29 cellular contexts compared by ENCODE assay signal in the genomic region with DNA sequence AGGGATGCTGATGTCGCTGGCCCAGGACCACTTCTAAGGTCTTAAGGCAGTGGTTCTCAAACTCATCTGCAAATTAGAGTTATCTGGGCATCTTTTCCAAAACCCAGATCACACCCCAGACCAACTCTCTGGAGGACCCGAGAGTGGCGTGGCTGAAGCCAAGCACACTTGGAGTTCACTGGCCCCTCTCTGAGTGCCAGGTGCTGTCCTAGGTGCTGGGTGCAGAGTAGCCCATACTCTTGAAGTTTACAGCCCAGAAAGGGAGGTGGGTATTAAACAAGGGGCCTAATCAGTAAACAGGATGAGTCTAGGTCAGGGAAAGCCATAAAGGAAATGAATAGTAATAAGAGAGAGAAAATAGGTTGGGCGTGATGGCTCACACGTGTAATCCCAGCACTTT. TPM values are rescaled to one million over a fixed set of nuclear protein-coding genes. Genes with fewer than 3 reads are reported as not detected.
"Had no signal": no experiment of that assay in that cellular context is flagged by ENCODE, and none has a peak within 500 bp of the region (broad histone marks: within the 10 kb centered on the region; RNA-seq: fewer than 3 reads in every experiment).

No MANE protein-coding gene starts in this region.

- DNase-seq: activated CD4-positive, alpha-beta T cell treated with anti-CD3 and anti-CD28 coated beads, Interleukin-2, amount 10 ng/mL, durations not matched to agents 24 days and 14 days; activated CD4-positive, CD25-positive, alpha-beta regulatory T cell treated with anti-CD3 and anti-CD28 coated beads, Interleukin-2, amount 50 U/mL, for 72 hours; activated CD8-positive, alpha-beta memory T cell treated with anti-CD3 and anti-CD28 coated beads, Interleukin-2, amount 50 U/mL, for 4 hours; activated gamma-delta T cell; activated naive CD4-positive, alpha-beta T cell treated with anti-CD3 and anti-CD28 coated beads, Interleukin-2, amount 50 U/mL, for 16 hours; activated T-cell treated with anti-CD3 and anti-CD28 coated beads, Interleukin-2, amount 50 U/mL, for 1 hour; amniotic stem cell; colonic mucosa; effector memory CD8-positive, alpha-beta T cell; left lung; lower lobe of right lung; natural killer cell; occipital lobe; spleen; stimulated activated naive CD8-positive, alpha-beta T cell treated with anti-CD3 and anti-CD28 coated beads, Interleukin-15, Interleukin-2, amounts not matched to agents 100 U/mL and 50 U/mL, for 24 hours; T-helper 9 cell; uterus had no signal

- H3K4me1 ChIP-seq: colonic mucosa, left lung, lower lobe of right lung, right atrium auricular region, spleen, uterus had no signal

- H3K9ac ChIP-seq: neural progenitor cell had no signal

- H3K36me3 Mint-ChIP-seq: activated CD4-positive, alpha-beta memory T cell treated with anti-CD3 and anti-CD28 coated beads for 36 hours; natural killer cell; neural progenitor cell; type B pancreatic cell had no signal

- H3K4me3 Mint-ChIP-seq: activated CD4-positive, alpha-beta memory T cell treated with anti-CD3 and anti-CD28 coated beads for 36 hours; activated CD4-positive, alpha-beta T cell treated with anti-CD3 and anti-CD28 coated beads, Interleukin-2, amount 10 ng/mL, durations not matched to agents 24 days and 14 days; central memory CD8-positive, alpha-beta T cell; effector memory CD8-positive, alpha-beta T cell; natural killer cell; neural progenitor cell; T-helper 1 cell treated with Interleukin-12 subunit alpha and Interleukin-12 subunit beta and Interleukin-4 antibody, amounts not matched to agents 30 μg/mL and 1 μg/mL, for 36 hours; type B pancreatic cell had no signal

- FAIRE-seq: endothelial cell of umbilical vein, TTC549 had no signal

- H3K27ac ChIP-seq: colonic mucosa, left lung, lower lobe of right lung, neural progenitor cell, right atrium auricular region, spleen, uterus, WERI-Rb-1 had no signal

- ATAC-seq: left lung had no signal

- H3K9me3 ChIP-seq: colonic mucosa, left lung, lower lobe of right lung, right atrium auricular region, spleen, uterus had no signal

- H3K9me3 Mint-ChIP-seq: activated CD4-positive, alpha-beta memory T cell treated with anti-CD3 and anti-CD28 coated beads for 36 hours; activated CD4-positive, alpha-beta T cell treated with anti-CD3 and anti-CD28 coated beads, Interleukin-2, amount 10 ng/mL, durations not matched to agents 24 days and 14 days; central memory CD8-positive, alpha-beta T cell; effector memory CD8-positive, alpha-beta T cell; natural killer cell; neural progenitor cell; T-helper 1 cell treated with Interleukin-12 subunit alpha and Interleukin-12 subunit beta and Interleukin-4 antibody, amounts not matched to agents 30 μg/mL and 1 μg/mL, for 36 hours; type B pancreatic cell had no signal

- H3K36me3 ChIP-seq: colonic mucosa, left lung, lower lobe of right lung, neural progenitor cell, right atrium auricular region, spleen, uterus, WERI-Rb-1 had no signal

- H3K4me3 ChIP-seq: colonic mucosa, left lung, lower lobe of right lung, neural progenitor cell, right atrium auricular region, spleen, uterus had no signal

- H3K27ac Mint-ChIP-seq: activated CD4-positive, alpha-beta memory T cell treated with anti-CD3 and anti-CD28 coated beads for 36 hours; activated CD4-positive, alpha-beta T cell treated with anti-CD3 and anti-CD28 coated beads, Interleukin-2, amount 10 ng/mL, durations not matched to agents 24 days and 14 days; effector memory CD8-positive, alpha-beta T cell; natural killer cell; neural progenitor cell; T-helper 1 cell treated with Interleukin-12 subunit alpha and Interleukin-12 subunit beta and Interleukin-4 antibody, amounts not matched to agents 30 μg/mL and 1 μg/mL, for 36 hours; type B pancreatic cell had no signal

- H3K4me1 Mint-ChIP-seq: activated CD4-positive, alpha-beta T cell treated with anti-CD3 and anti-CD28 coated beads, Interleukin-2, amount 10 ng/mL, durations not matched to agents 24 days and 14 days; central memory CD8-positive, alpha-beta T cell; natural killer cell had no signal

- H3K27me3 Mint-ChIP-seq: activated CD4-positive, alpha-beta memory T cell treated with anti-CD3 and anti-CD28 coated beads for 36 hours had no signal

- H3K4me2 ChIP-seq: neural progenitor cell had no signal

- H3K27me3 ChIP-seq: colonic mucosa, left lung, neural progenitor cell, right atrium auricular region, uterus had no signal

- H2AFZ ChIP-seq: neural progenitor cell had no signal

RNA-seq across cellular contexts. Expression of a gene that starts 17.6 kb away (rescaled TPM):
- total RNA-seq: activated CD4-positive, alpha-beta memory T cell treated with anti-CD3 and anti-CD28 coated beads for 36 hours; activated CD4-positive, alpha-beta T cell treated with anti-CD3 and anti-CD28 coated beads, Interleukin-2, amount 10 ng/mL, durations not matched to agents 24 days and 14 days; activated CD8-positive, alpha-beta memory T cell treated with anti-CD3 and anti-CD28 coated beads for 36 hours; endothelial cell of umbilical vein; pulmonary artery endothelial cell; subcutaneous adipose tissue had no signal
- polyA plus RNA-seq: endothelial cell of umbilical vein had no signal

RNA-seq across cellular contexts. Expression of a gene that starts 30.8 kb away (rescaled TPM):
- total RNA-seq: activated CD4-positive, alpha-beta memory T cell treated with anti-CD3 and anti-CD28 coated beads for 36 hours; activated CD4-positive, alpha-beta T cell treated with anti-CD3 and anti-CD28 coated beads, Interleukin-2, amount 10 ng/mL, durations not matched to agents 24 days and 14 days; activated CD8-positive, alpha-beta memory T cell treated with anti-CD3 and anti-CD28 coated beads for 36 hours; pulmonary artery endothelial cell had no signal
